13 cellular contexts compared by ENCODE assay signal in the genomic region with DNA sequence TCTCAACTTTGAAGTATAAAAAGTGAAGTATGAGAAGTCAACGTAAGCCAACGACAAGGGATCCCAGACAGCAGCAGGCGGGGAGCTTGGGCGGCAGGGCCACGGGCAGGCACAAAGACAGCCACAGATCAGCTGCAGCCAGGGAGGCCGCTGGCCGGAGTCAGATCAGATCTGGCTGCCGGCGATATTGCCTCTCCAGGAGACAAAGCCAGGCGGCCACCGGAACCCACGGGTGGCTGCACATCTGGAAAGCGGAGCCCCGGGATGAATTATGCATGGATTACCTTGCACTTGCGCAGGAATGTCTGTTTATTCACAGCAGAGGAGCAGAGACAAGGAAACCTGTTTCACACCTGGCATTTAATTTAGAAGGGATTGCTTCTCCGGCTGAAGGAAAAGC.
"Had no signal": no experiment of that assay in that cellular context is flagged by ENCODE, and none has a peak within 500 bp of the region (broad histone marks: within the 10 kb centered on the region; RNA-seq: fewer than 3 reads in every experiment).

No MANE protein-coding gene starts in this region.

- H3K36me3 Mint-ChIP-seq: activated CD4-positive, alpha-beta memory T cell treated with anti-CD3 and anti-CD28 coated beads for 36 hours; activated naive CD8-positive, alpha-beta T cell treated with anti-CD3 and anti-CD28 coated beads for 36 hours; memory B cell; natural killer cell treated with Interleukin-12 subunit alpha and Interleukin-12 subunit beta and Interleukin-15 and Interleukin-18, amount 100 ng/mL, for 72 hours had no signal

- H3K4me1 Mint-ChIP-seq: activated naive CD8-positive, alpha-beta T cell treated with anti-CD3 and anti-CD28 coated beads for 36 hours; memory B cell had no signal

- H3K4me3 Mint-ChIP-seq: activated CD4-positive, alpha-beta memory T cell treated with anti-CD3 and anti-CD28 coated beads for 36 hours; activated naive CD8-positive, alpha-beta T cell treated with anti-CD3 and anti-CD28 coated beads for 36 hours; memory B cell; natural killer cell treated with Interleukin-12 subunit alpha and Interleukin-12 subunit beta and Interleukin-15 and Interleukin-18, amount 100 ng/mL, for 72 hours; T-helper 17 cell had no signal

- H3K27ac Mint-ChIP-seq: activated CD4-positive, alpha-beta memory T cell treated with anti-CD3 and anti-CD28 coated beads for 36 hours; activated naive CD8-positive, alpha-beta T cell treated with anti-CD3 and anti-CD28 coated beads for 36 hours; memory B cell; natural killer cell treated with Interleukin-12 subunit alpha and Interleukin-12 subunit beta and Interleukin-15 and Interleukin-18, amount 100 ng/mL, for 72 hours; T-helper 17 cell had no signal

- ATAC-seq: left lobe of liver, T-helper 17 cell had no signal

- DNase-seq: activated CD4-positive, alpha-beta memory T cell treated with anti-CD3 and anti-CD28 coated beads for 36 hours; activated CD4-positive, alpha-beta T cell treated with anti-CD3 and anti-CD28 coated beads for 1 hour; activated gamma-delta T cell treated with Interleukin-2 at 50 U/mL for 16 hours; activated naive CD8-positive, alpha-beta T cell treated with anti-CD3 and anti-CD28 coated beads for 36 hours; activated T-cell treated with anti-CD3 and anti-CD28 coated beads, Interleukin-2, amount 50 U/mL, for 48 hours; hippocampal formation; ovary; small intestine; T-helper 17 cell; thyroid gland had no signal

- H3K9me3 Mint-ChIP-seq: activated CD4-positive, alpha-beta memory T cell treated with anti-CD3 and anti-CD28 coated beads for 36 hours; activated naive CD8-positive, alpha-beta T cell treated with anti-CD3 and anti-CD28 coated beads for 36 hours; natural killer cell treated with Interleukin-12 subunit alpha and Interleukin-12 subunit beta and Interleukin-15 and Interleukin-18, amount 100 ng/mL, for 72 hours had no signal

- H3K27me3 Mint-ChIP-seq: activated CD4-positive, alpha-beta memory T cell treated with anti-CD3 and anti-CD28 coated beads for 36 hours; activated naive CD8-positive, alpha-beta T cell treated with anti-CD3 and anti-CD28 coated beads for 36 hours had no signal
